In genomic region chr5:51380603-51381207, GRCh38 we compare ENCODE assay signal across 1 cellular context.
TF ChIP-seq lines count a peak whose summit lies in the region.

No MANE protein-coding gene starts in this region.

TF ChIP-seq in K562, 482 proteins besides CTCF, POLR2A, EP300 and RAD21 (continued from another document):
- TF ChIP-seq CTCFL (IDR thresholded peaks at IDR 0.05; ENCODE audit: borderline replicate concordance, insufficient read depth, low read depth, low read length, poor library complexity, severe bottlenecking), result no peak
TF ChIP-seq in K562: peak in this region for 0.
